In the genomic region with DNA sequence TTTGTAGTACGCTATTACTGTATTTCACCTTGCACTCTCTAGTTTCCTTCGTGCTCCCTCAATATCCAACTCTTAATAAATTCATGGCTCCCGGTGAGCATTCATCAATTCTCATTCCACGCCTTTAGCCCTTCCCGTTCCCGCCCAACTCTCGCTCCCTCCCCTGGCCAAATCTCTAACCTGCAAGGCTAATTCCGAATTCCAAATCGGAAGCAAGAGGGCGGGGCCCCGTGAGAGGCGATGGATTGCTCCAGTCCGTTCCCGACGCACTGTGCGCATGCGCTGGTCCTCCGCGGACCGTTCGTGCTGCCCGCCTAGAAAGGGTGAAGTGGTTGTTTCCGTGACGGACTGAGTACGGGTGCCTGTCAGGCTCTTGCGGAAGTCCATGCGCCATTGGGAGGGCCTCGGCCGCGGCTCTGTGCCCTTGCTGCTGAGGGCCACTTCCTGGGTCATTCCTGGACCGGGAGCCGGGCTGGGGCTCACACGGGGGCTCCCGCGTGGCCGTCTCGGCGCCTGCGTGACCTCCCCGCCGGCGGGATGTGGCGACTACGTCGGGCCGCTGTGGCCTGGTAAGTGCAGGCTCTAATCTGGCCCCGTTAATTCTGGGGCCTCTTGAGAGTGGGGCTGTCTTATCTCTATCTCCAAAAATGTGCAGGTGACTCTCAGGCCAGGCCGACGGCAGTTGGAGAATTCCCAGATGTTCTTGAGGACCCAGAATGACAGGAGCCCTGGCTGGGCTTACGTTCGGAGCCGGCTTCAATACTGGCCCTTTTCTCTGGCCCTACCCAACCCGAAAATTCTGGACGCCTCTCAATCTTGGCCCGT, we compare ENCODE assay signal across 8 cellular contexts.
DNase-seq lines count a peak whose midpoint lies in the region; ATAC-seq and FAIRE-seq lines count a peak whose summit lies in the region.

A gene with protein sequence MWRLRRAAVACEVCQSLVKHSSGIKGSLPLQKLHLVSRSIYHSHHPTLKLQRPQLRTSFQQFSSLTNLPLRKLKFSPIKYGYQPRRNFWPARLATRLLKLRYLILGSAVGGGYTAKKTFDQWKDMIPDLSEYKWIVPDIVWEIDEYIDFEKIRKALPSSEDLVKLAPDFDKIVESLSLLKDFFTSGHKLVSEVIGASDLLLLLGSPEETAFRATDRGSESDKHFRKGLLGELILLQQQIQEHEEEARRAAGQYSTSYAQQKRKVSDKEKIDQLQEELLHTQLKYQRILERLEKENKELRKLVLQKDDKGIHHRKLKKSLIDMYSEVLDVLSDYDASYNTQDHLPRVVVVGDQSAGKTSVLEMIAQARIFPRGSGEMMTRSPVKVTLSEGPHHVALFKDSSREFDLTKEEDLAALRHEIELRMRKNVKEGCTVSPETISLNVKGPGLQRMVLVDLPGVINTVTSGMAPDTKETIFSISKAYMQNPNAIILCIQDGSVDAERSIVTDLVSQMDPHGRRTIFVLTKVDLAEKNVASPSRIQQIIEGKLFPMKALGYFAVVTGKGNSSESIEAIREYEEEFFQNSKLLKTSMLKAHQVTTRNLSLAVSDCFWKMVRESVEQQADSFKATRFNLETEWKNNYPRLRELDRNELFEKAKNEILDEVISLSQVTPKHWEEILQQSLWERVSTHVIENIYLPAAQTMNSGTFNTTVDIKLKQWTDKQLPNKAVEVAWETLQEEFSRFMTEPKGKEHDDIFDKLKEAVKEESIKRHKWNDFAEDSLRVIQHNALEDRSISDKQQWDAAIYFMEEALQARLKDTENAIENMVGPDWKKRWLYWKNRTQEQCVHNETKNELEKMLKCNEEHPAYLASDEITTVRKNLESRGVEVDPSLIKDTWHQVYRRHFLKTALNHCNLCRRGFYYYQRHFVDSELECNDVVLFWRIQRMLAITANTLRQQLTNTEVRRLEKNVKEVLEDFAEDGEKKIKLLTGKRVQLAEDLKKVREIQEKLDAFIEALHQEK (plus strand): TSS at position 368 of the 825 bp plus-strand sequence. CDS start 170 bp downstream, at position 538.

- peaks cover 20% of the 10 kb centered on the region for H3K36me3 Mint-ChIP-seq in effector memory CD8-positive, alpha-beta T cell (ENCODE audit: insufficient read depth)
- peaks cover 11% of the 10 kb centered on the region for H3K36me3 Mint-ChIP-seq in memory B cell

- ATAC-seq in GM21367 (IDR thresholded peaks at IDR 0.05; ENCODE audit: unreplicated experiment): peak; percentile 98
- ATAC-seq in effector memory CD8-positive, alpha-beta T cell (replicated peaks): peak; percentile 92
- ATAC-seq in memory B cell (ENCODE audit: low read depth): peak; percentile 91

- peak; percentile 58 for FAIRE-seq in HTR-8/SVneo (lab: Jason Lieb, UNC)

- H3K9me3 Mint-ChIP-seq in effector memory CD8-positive, alpha-beta T cell: no peaks in the 10 kb centered on the region
- H3K9me3 Mint-ChIP-seq in memory B cell: no peaks in the 10 kb centered on the region

- no peaks in the 10 kb centered on the region for H3K27me3 Mint-ChIP-seq in effector memory CD8-positive, alpha-beta T cell
- H3K27me3 Mint-ChIP-seq in memory B cell: no peaks in the 10 kb centered on the region

- H3K4me3 Mint-ChIP-seq in effector memory CD8-positive, alpha-beta T cell: peak within 1 kb of the TSS; percentile 91 to 98
- H3K4me3 Mint-ChIP-seq in memory B cell: peak within 1 kb of the TSS; percentile 97

- peaks cover 29 to 48% of the 10 kb centered on the region in 2 donors for H3K4me1 Mint-ChIP-seq in effector memory CD8-positive, alpha-beta T cell (ENCODE audit: low read depth in 2 of 2)
- peaks cover 31% of the 10 kb centered on the region for H3K4me1 Mint-ChIP-seq in memory B cell

- H3K27ac Mint-ChIP-seq in effector memory CD8-positive, alpha-beta T cell: peak within 1 kb of the TSS; percentile 96 to 98
- peak within 1 kb of the TSS; percentile 99 for H3K27ac Mint-ChIP-seq in memory B cell

- peak; percentile 100 for DNase-seq in COLO829 (ENCODE audit: low spot score)
- peak; percentile 94 for DNase-seq in HTR-8/SVneo (ENCODE audit: insufficient read length, low spot score)
- DNase-seq in NOMO-1 treated with DMSO at 0.1 percent for 48 hours (lab: John Stamatoyannopoulos, UW; ENCODE audit: unreplicated experiment): peak; percentile 99
- DNase-seq in activated CD8-positive, alpha-beta memory T cell treated with anti-CD3 and anti-CD28 coated beads for 4 hours (ENCODE audit: low read depth in 2 of 2): peak; percentile 80 to 84
- DNase-seq in effector memory CD8-positive, alpha-beta T cell: peak; percentile 76 to 80 (median 78)
- DNase-seq in memory B cell (ENCODE audit: low spot score in 2 of 2): peak; percentile 70 to 74
- peak; percentile 88 for DNase-seq in stimulated activated CD8-positive, alpha-beta memory T cell treated with anti-CD3 and anti-CD28 coated beads, Interleukin-12 subunit alpha, Interleukin-12 subunit beta, amount 100 ng/mL, for 24 hours (ENCODE audit: extremely low read depth)

Comparison
In these comparisons a context has a peak if more than half of its experiments do, and no peak if none do; other contexts are left out.
1. Peak in every context shown above with its lines: DNase-seq and ATAC-seq.